Comparison of ENCODE assay signal across 22 cellular contexts in genomic region chr2:148207111-148207510, GRCh38.
A peak's percentile ranks its signal among the peaks of the same experiment; 100 is the strongest.
DNase-seq lines count a peak whose midpoint lies in the region; ATAC-seq and TF ChIP-seq lines count a peak whose summit lies in the region.
"Had no signal": no experiment of that assay in that cellular context is flagged by ENCODE, and none has a peak within 500 bp of the region (broad histone marks: within the 10 kb centered on the region; RNA-seq: fewer than 3 reads in every experiment).

No MANE protein-coding gene starts in this region.

- no peaks in the 10 kb centered on the region for H4K20me1 ChIP-seq in SK-N-SH (ENCODE audit: insufficient read depth)
- H4K20me1 ChIP-seq: BLaER1 treated with 17β-estradiol and CSF1 and Interleukin-3, amounts not matched to agents 10 nM and 100 nM had no signal

- POLR2A ChIA-PET in SK-N-SH (lab: Yijun Ruan, JAX) (no interaction called here), HEK293T (lab: Yijun Ruan, JAX) (no interaction called here)

- H2AFZ ChIP-seq in SK-N-SH (ENCODE audit: low read depth): no peak overlapping the region
- H2AFZ ChIP-seq: GM23248 had no signal

- H3K9me3 ChIP-seq in SK-N-SH: no peaks in the 10 kb centered on the region
- no peaks in the 10 kb centered on the region for H3K9me3 ChIP-seq in CD4-positive, CD25-positive, alpha-beta regulatory T cell (ENCODE audit: control insufficient read depth in 2 of 2, low read length in 2 of 2)
- H3K9me3 ChIP-seq: A549; BE2C; BLaER1 treated with 17β-estradiol and CSF1 and Interleukin-3, amounts not matched to agents 10 nM and 100 nM had no signal

- H3K4me3 ChIP-seq in SK-N-SH (ENCODE audit: low read depth in 2 of 2, low read length in 1 of 2): no peak overlapping the region
- no peak overlapping the region for H3K4me3 ChIP-seq in CD4-positive, CD25-positive, alpha-beta regulatory T cell (ENCODE audit: low read depth, low read length)
- H3K4me3 ChIP-seq: A549; BLaER1 treated with 17β-estradiol and CSF1 and Interleukin-3, amounts not matched to agents 10 nM and 100 nM; GM23248 had no signal

- peaks cover 5% of the 10 kb centered on the region for H3F3A ChIP-seq in SK-N-SH (replicated peaks; ENCODE audit: insufficient read depth)

- TF ChIP-seq CTCF in SK-N-SH (IDR thresholded peaks at IDR 0.05) (no peak), mesothelial cell of epicardium (IDR thresholded peaks at IDR 0.05; ENCODE audit: unreplicated experiment) (no peak)

- H3K9me3 Mint-ChIP-seq in CD4-positive, CD25-positive, alpha-beta regulatory T cell: no peaks in the 10 kb centered on the region
- no peaks in the 10 kb centered on the region for H3K9me3 Mint-ChIP-seq in mesothelial cell of epicardium
- H3K9me3 Mint-ChIP-seq: HFFc6 had no signal

- no peak overlapping the region; a peak in 1 of 4 replicates for H3K27ac ChIP-seq in SK-N-SH (ENCODE audit: low read depth in 2 of 2, low read length in 1 of 2)
- H3K27ac ChIP-seq in CD4-positive, CD25-positive, alpha-beta regulatory T cell (ENCODE audit: insufficient read depth, low read length, poor library complexity, severe bottlenecking): no peak overlapping the region
- H3K27ac ChIP-seq: 22Rv1; A549; BLaER1 treated with 17β-estradiol and CSF1 and Interleukin-3, amounts not matched to agents 10 nM and 100 nM; GM23248 had no signal

- no peak overlapping the region for H3K4me3 Mint-ChIP-seq in CD4-positive, CD25-positive, alpha-beta regulatory T cell
- H3K4me3 Mint-ChIP-seq in mesothelial cell of epicardium: no peak overlapping the region
- H3K4me3 Mint-ChIP-seq: CD14-positive monocyte; CD4-positive, alpha-beta memory T cell; H9; HFFc6 had no signal

- CTCF ChIA-PET in SK-N-SH (lab: Yijun Ruan, JAX) (no interaction called here), HEK293T (lab: Yijun Ruan, JAX) (no interaction called here)

- no peak overlapping the region for H3K4me2 ChIP-seq in SK-N-SH
- H3K4me2 ChIP-seq: A549; BLaER1 treated with 17β-estradiol and CSF1 and Interleukin-3, amounts not matched to agents 10 nM and 100 nM had no signal

- DNase-seq in SK-N-SH (no peak), SK-N-DZ (ENCODE audit: low spot score) (peak; percentile 77), mesothelial cell of epicardium (ENCODE audit: low spot score in 2 of 2, unreplicated experiment in 2 of 2) (no peak), HEK293T (ENCODE audit: extremely low spot score) (no peak)
- no peak for DNase-seq in CD4-positive, CD25-positive, alpha-beta regulatory T cell
- DNase-seq: ACHN; AML-193; BE2C; CD4-positive, alpha-beta memory T cell; COR-L47; DMS153; DND-41; GM23248; H9; HFFc6 had no signal

- H3K27ac Mint-ChIP-seq in CD4-positive, CD25-positive, alpha-beta regulatory T cell: peak overlapping the region in 2 of 3 donors; percentile 4 to 53
- peak overlapping the region; percentile 8 for H3K27ac Mint-ChIP-seq in mesothelial cell of epicardium
- H3K27ac Mint-ChIP-seq: CD14-positive monocyte, H9, HFFc6 had no signal

- no peak for ATAC-seq in SK-N-SH treated with all-trans-retinoic acid at 6 μM for 48 hours
- no peak for ATAC-seq in CD4-positive, CD25-positive, alpha-beta regulatory T cell (ENCODE audit: low read depth in 2 of 2)
- ATAC-seq in GM21528 (IDR thresholded peaks at IDR 0.05; ENCODE audit: low FRiP score, unreplicated experiment): no peak
- ATAC-seq: A549, HCT116 had no signal

- 92% methylated on average over 2 of the region's 2 CpGs for WGBS in SK-N-SH (ENCODE audit: low lambda C conversion rate)

- H3K9ac ChIP-seq in SK-N-SH: no peak overlapping the region
- H3K9ac ChIP-seq: BLaER1 treated with 17β-estradiol and CSF1 and Interleukin-3, amounts not matched to agents 10 nM and 100 nM; GM23248 had no signal

- H3K9me2 ChIP-seq in SK-N-SH: no peaks in the 10 kb centered on the region; the same call in 1 of the 2 replicates

- peaks cover 0 to 3% of the 10 kb centered on the region in 2 experiments for H3K36me3 ChIP-seq in SK-N-SH (replicated peaks in 1 of 2; ENCODE audit: control insufficient read depth in 1 of 2, insufficient read depth in 2 of 2, low read length in 1 of 2)
- H3K36me3 ChIP-seq in CD4-positive, CD25-positive, alpha-beta regulatory T cell (ENCODE audit: control insufficient read depth, insufficient read depth, low read length): no peaks in the 10 kb centered on the region
- H3K36me3 ChIP-seq: BE2C had no signal

- H3K79me2 ChIP-seq in SK-N-SH (ENCODE audit: insufficient read depth): no peaks in the 10 kb centered on the region

- no peak for TF ChIP-seq RAD21 in SK-N-SH (IDR thresholded peaks at IDR 0.05; ENCODE audit: low read length)

- H3K4me1 ChIP-seq in SK-N-SH (ENCODE audit: control insufficient read depth in 1 of 2, insufficient read depth in 2 of 2, low read depth in 1 of 2, low read length in 1 of 2): no peaks in the 10 kb centered on the region
- H3K4me1 ChIP-seq in CD4-positive, CD25-positive, alpha-beta regulatory T cell (ENCODE audit: control insufficient read depth, insufficient read depth, low read length, poor library complexity, severe bottlenecking): no peaks in the 10 kb centered on the region
- H3K4me1 ChIP-seq: A549; BE2C; BLaER1 treated with 17β-estradiol and CSF1 and Interleukin-3, amounts not matched to agents 10 nM and 100 nM had no signal

- no peaks in the 10 kb centered on the region for H3K27me3 Mint-ChIP-seq in CD4-positive, CD25-positive, alpha-beta regulatory T cell
- H3K27me3 Mint-ChIP-seq in mesothelial cell of epicardium (ENCODE audit: low read depth): no peaks in the 10 kb centered on the region
- H3K27me3 Mint-ChIP-seq: CD4-positive, alpha-beta memory T cell had no signal

- H3K4me1 Mint-ChIP-seq in CD4-positive, CD25-positive, alpha-beta regulatory T cell: no peaks in the 10 kb centered on the region
- H3K4me1 Mint-ChIP-seq in mesothelial cell of epicardium: peaks cover 13% of the 10 kb centered on the region
- H3K4me1 Mint-ChIP-seq: CD14-positive monocyte; CD4-positive, alpha-beta memory T cell; H9 had no signal

- no peak for TF ChIP-seq EP300 in SK-N-SH (IDR thresholded peaks at IDR 0.05; ENCODE audit: borderline replicate concordance in 1 of 2, low read depth in 1 of 2, low read length in 1 of 2)

- H3K27me3 ChIP-seq in SK-N-SH (ENCODE audit: insufficient read depth): no peaks in the 10 kb centered on the region
- no peaks in the 10 kb centered on the region for H3K27me3 ChIP-seq in CD4-positive, CD25-positive, alpha-beta regulatory T cell (ENCODE audit: control insufficient read depth, insufficient read depth, low read length)
- H3K27me3 ChIP-seq: BE2C; BLaER1 treated with 17β-estradiol and CSF1 and Interleukin-3, amounts not matched to agents 10 nM and 100 nM had no signal

- H3K36me3 Mint-ChIP-seq in CD4-positive, CD25-positive, alpha-beta regulatory T cell: peaks cover 11% of the 10 kb centered on the region
- H3K36me3 Mint-ChIP-seq in mesothelial cell of epicardium: peaks cover 8% of the 10 kb centered on the region

TF ChIP-seq in SK-N-SH treated with all-trans-retinoic acid at 6 μM for 48 hours, 23 proteins besides CTCF, POLR2A, EP300 and RAD21:
- TF ChIP-seq TCF4 (CRISPR knock-in tag; IDR thresholded peaks at IDR 0.05; ENCODE audit: borderline replicate concordance): 0 out of 2 replicates have a peak, but pooled peaks have one; percentile 15
- TF ChIP-seq SNAI2 (CRISPR knock-in tag; IDR thresholded peaks at IDR 0.05): no peak
- TF ChIP-seq ISL1 (CRISPR knock-in tag; IDR thresholded peaks at IDR 0.05): peak; percentile 70

TF ChIP-seq in SK-N-SH, 30 proteins besides CTCF, POLR2A, EP300 and RAD21 (continues in another document):
- TF ChIP-seq GABPA (IDR thresholded peaks at IDR 0.05; ENCODE audit: low read depth) (no peak), ELF1 (IDR thresholded peaks at IDR 0.05) (no peak), SMC3 (IDR thresholded peaks at IDR 0.05; ENCODE audit: low read depth, low read length) (no peak), MXI1 (IDR thresholded peaks at IDR 0.05; ENCODE audit: low read depth, low read length) (no peak), ZBTB33 (IDR thresholded peaks at IDR 0.05; ENCODE audit: borderline replicate concordance, low read depth) (no peak), RFX5 (IDR thresholded peaks at IDR 0.05; ENCODE audit: low read length) (no peak), YY1 (IDR thresholded peaks at IDR 0.05; ENCODE audit: low read depth) (no peak)

TF ChIP-seq in HEK293T, 16 proteins besides CTCF, POLR2A, EP300 and RAD21:
- TF ChIP-seq FOXA1 (IDR thresholded peaks at IDR 0.05) (no peak), L3MBTL2 (conservative IDR thresholded peaks at IDR 0.05) (no peak), BHLHE40 (IDR thresholded peaks at IDR 0.05; ENCODE audit: borderline replicate concordance) (no peak), FOXK2 (IDR thresholded peaks at IDR 0.05) (no peak), ELF4 (IDR thresholded peaks at IDR 0.05) (no peak), PKNOX1 (IDR thresholded peaks at IDR 0.05) (no peak), ZNF384 (IDR thresholded peaks at IDR 0.05) (no peak), NFRKB (IDR thresholded peaks at IDR 0.05) (no peak), ARNT (IDR thresholded peaks at IDR 0.05) (no peak), TARDBP (IDR thresholded peaks at IDR 0.05) (no peak), LEF1 (IDR thresholded peaks at IDR 0.05; ENCODE audit: borderline replicate concordance) (no peak), FOXM1 (IDR thresholded peaks at IDR 0.05; ENCODE audit: borderline replicate concordance) (no peak), CTBP1 (IDR thresholded peaks at IDR 0.05; ENCODE audit: borderline replicate concordance) (no peak), HDGF (IDR thresholded peaks at IDR 0.05; ENCODE audit: borderline replicate concordance) (no peak), SUZ12 (IDR thresholded peaks at IDR 0.05) (no peak)
